1 cellular context compared by ENCODE assay signal in the genomic region with DNA sequence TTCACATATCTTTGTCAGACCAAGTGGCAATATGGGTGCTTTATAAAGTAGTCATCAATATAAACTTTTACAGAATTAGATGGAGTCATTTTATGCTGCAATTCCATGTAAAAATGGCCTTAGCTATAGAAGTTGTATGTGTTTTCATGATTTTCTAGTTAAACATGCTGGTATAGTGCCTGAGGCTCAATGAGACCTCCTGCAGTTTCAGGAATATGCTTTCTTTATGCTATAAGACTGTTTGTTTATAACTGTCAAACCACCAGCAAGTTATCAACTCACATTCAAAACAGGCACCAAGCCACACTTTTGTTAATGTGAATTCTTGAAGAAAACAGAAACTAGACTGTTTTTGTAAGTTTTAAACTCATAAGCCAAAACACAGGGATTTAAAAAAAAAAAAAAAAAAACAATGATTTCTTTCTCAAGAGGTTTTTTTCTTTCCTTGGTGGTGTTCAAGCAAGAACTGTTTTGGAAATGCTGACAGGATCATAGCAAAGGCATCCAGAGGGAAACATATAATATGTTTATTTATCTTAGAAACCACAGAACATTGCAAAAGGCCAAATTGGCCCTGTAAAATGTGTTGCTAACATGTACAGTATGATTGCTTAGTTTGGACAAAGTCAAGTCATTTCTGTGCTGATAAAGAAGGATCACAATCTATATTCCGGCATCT.
TF ChIP-seq lines count a peak whose summit lies in the region.

No MANE protein-coding gene starts in this region.

TF ChIP-seq in SK-N-SH, 30 proteins besides CTCF, POLR2A, EP300 and RAD21:
- TF ChIP-seq, protein P1, sequence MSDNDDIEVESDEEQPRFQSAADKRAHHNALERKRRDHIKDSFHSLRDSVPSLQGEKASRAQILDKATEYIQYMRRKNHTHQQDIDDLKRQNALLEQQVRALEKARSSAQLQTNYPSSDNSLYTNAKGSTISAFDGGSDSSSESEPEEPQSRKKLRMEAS (IDR thresholded peaks at IDR 0.05; ENCODE audit: low read depth) = no peak
- TF ChIP-seq, protein P2, sequence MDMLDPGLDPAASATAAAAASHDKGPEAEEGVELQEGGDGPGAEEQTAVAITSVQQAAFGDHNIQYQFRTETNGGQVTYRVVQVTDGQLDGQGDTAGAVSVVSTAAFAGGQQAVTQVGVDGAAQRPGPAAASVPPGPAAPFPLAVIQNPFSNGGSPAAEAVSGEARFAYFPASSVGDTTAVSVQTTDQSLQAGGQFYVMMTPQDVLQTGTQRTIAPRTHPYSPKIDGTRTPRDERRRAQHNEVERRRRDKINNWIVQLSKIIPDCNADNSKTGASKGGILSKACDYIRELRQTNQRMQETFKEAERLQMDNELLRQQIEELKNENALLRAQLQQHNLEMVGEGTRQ (IDR thresholded peaks at IDR 0.05; ENCODE audit: borderline replicate concordance, low read depth, low read length) = no peak
- TF ChIP-seq TAF1 (IDR thresholded peaks at IDR 0.05; ENCODE audit: borderline replicate concordance, low read depth, low read length) = no peak
- no peak for TF ChIP-seq RXRA (IDR thresholded peaks at IDR 0.05; ENCODE audit: borderline replicate concordance, low read depth)
- TF ChIP-seq, protein P3, sequence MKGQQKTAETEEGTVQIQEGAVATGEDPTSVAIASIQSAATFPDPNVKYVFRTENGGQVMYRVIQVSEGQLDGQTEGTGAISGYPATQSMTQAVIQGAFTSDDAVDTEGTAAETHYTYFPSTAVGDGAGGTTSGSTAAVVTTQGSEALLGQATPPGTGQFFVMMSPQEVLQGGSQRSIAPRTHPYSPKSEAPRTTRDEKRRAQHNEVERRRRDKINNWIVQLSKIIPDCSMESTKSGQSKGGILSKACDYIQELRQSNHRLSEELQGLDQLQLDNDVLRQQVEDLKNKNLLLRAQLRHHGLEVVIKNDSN (IDR thresholded peaks at IDR 0.05; ENCODE audit: borderline replicate concordance, low read depth) = no peak
- TF ChIP-seq, protein P4, sequence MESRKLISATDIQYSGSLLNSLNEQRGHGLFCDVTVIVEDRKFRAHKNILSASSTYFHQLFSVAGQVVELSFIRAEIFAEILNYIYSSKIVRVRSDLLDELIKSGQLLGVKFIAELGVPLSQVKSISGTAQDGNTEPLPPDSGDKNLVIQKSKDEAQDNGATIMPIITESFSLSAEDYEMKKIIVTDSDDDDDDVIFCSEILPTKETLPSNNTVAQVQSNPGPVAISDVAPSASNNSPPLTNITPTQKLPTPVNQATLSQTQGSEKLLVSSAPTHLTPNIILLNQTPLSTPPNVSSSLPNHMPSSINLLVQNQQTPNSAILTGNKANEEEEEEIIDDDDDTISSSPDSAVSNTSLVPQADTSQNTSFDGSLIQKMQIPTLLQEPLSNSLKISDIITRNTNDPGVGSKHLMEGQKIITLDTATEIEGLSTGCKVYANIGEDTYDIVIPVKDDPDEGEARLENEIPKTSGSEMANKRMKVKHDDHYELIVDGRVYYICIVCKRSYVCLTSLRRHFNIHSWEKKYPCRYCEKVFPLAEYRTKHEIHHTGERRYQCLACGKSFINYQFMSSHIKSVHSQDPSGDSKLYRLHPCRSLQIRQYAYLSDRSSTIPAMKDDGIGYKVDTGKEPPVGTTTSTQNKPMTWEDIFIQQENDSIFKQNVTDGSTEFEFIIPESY (IDR thresholded peaks at IDR 0.05; ENCODE audit: borderline replicate concordance, low read depth) = no peak
- TF ChIP-seq, protein P5, sequence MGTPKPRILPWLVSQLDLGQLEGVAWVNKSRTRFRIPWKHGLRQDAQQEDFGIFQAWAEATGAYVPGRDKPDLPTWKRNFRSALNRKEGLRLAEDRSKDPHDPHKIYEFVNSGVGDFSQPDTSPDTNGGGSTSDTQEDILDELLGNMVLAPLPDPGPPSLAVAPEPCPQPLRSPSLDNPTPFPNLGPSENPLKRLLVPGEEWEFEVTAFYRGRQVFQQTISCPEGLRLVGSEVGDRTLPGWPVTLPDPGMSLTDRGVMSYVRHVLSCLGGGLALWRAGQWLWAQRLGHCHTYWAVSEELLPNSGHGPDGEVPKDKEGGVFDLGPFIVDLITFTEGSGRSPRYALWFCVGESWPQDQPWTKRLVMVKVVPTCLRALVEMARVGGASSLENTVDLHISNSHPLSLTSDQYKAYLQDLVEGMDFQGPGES (IDR thresholded peaks at IDR 0.05; ENCODE audit: low read depth, low read length) = no peak
- no peak for TF ChIP-seq NFIC (IDR thresholded peaks at IDR 0.05; ENCODE audit: borderline replicate concordance)
- TF ChIP-seq TEAD4 (IDR thresholded peaks at IDR 0.05; ENCODE audit: borderline replicate concordance, insufficient read depth) = no peak
- no peak for TF ChIP-seq MEF2A (IDR thresholded peaks at IDR 0.05; ENCODE audit: borderline replicate concordance, low read depth)
- TF ChIP-seq JUND (IDR thresholded peaks at IDR 0.05) = no peak
